In genomic region chr7:105794741-105795729, GRCh38 we compare ENCODE assay signal across 14 cellular contexts.
DNase-seq lines count a peak whose midpoint lies in the region; ATAC-seq and TF ChIP-seq lines count a peak whose summit lies in the region.
"Had no signal": no experiment of that assay in that cellular context is flagged by ENCODE, and none has a peak within 500 bp of the region (broad histone marks: within the 10 kb centered on the region; RNA-seq: fewer than 3 reads in every experiment).

No MANE protein-coding gene starts in this region.

- no peaks in the 10 kb centered on the region for H3K36me3 ChIP-seq in upper lobe of left lung
- H3K36me3 ChIP-seq: ascending aorta had no signal

- H3K4me3 Mint-ChIP-seq in activated T-helper 1 cell treated with anti-CD3 and anti-CD28 coated beads, Interleukin-12 subunit alpha, Interleukin-12 subunit beta, Interleukin-2, Interleukin-4 antibody, amounts not matched to agents 30 ng/mL and 10 ng/mL and 1 ng/mL, durations not matched to agents 14 hours and 24 hours and 36 hours, result no peak overlapping the region
- H3K4me3 Mint-ChIP-seq: T-helper 17 cell had no signal

- H3K36me3 Mint-ChIP-seq in activated T-helper 1 cell treated with anti-CD3 and anti-CD28 coated beads, Interleukin-12 subunit alpha, Interleukin-12 subunit beta, Interleukin-2, Interleukin-4 antibody, amounts not matched to agents 30 ng/mL and 10 ng/mL and 1 ng/mL, durations not matched to agents 14 hours and 24 hours and 36 hours (ENCODE audit: low read depth), result peaks cover 2% of the 10 kb centered on the region

- H3K27ac ChIP-seq in coronary artery (peak overlapping the region; percentile 33 to 57), upper lobe of left lung (peak overlapping the region in 3 of 4 donors; percentile 15 to 69 (median 44))

- intact Hi-C loops in activated T-helper 1 cell treated with anti-CD3 and anti-CD28 coated beads, Interleukin-12 subunit alpha, Interleukin-12 subunit beta, Interleukin-2, Interleukin-4 antibody, amounts not matched to agents 30 ng/mL and 10 ng/mL and 1 ng/mL, durations not matched to agents 14 hours and 24 hours and 36 hours (cut with micrococcal nuclease), result no loop called here

- H3K27me3 Mint-ChIP-seq in activated T-helper 1 cell treated with anti-CD3 and anti-CD28 coated beads, Interleukin-12 subunit alpha, Interleukin-12 subunit beta, Interleukin-2, Interleukin-4 antibody, amounts not matched to agents 30 ng/mL and 10 ng/mL and 1 ng/mL, durations not matched to agents 14 hours and 24 hours and 36 hours (ENCODE audit: insufficient read depth), result peaks cover 8% of the 10 kb centered on the region
- H3K27me3 Mint-ChIP-seq: T-helper 17 cell had no signal

- DNase-seq in NCI-H82 (lab: John Stamatoyannopoulos, UW) (peak; percentile 37), NCI-H82 treated with DMSO at 0.1 percent for 48 hours (lab: John Stamatoyannopoulos, UW; ENCODE audit: unreplicated experiment) (no peak), coronary artery (ENCODE audit: low spot score) (peak; percentile 59), kidney tubule cell (ENCODE audit: low spot score) (peak; percentile 33), upper lobe of left lung (no peak), NCI-H1092 (lab: John Stamatoyannopoulos, UW) (no peak)
- no peak for DNase-seq in activated T-helper 1 cell treated with anti-CD3 and anti-CD28 coated beads, Interleukin-12 subunit alpha, Interleukin-12 subunit beta, Interleukin-2, Interleukin-4 antibody, amounts not matched to agents 30 ng/mL and 10 ng/mL and 1 ng/mL, durations not matched to agents 14 hours and 24 hours and 36 hours (ENCODE audit: low spot score)
- DNase-seq: ACHN; MM.1S; NCI-H748 treated with DMSO at 0.1 percent for 48 hours; stimulated activated naive CD4-positive, alpha-beta T cell; T-helper 17 cell had no signal

- ATAC-seq in upper lobe of left lung (ENCODE audit: low FRiP score in 2 of 2), result no peak
- no peak for ATAC-seq in GM18870 (IDR thresholded peaks at IDR 0.05; ENCODE audit: unreplicated experiment)
- ATAC-seq: T-helper 17 cell had no signal

- TF ChIP-seq CTCF in coronary artery (IDR thresholded peaks at IDR 0.05) (no peak), upper lobe of left lung (IDR thresholded peaks at IDR 0.05) (no peak)

- H3K27ac Mint-ChIP-seq in activated T-helper 1 cell treated with anti-CD3 and anti-CD28 coated beads, Interleukin-12 subunit alpha, Interleukin-12 subunit beta, Interleukin-2, Interleukin-4 antibody, amounts not matched to agents 30 ng/mL and 10 ng/mL and 1 ng/mL, durations not matched to agents 14 hours and 24 hours and 36 hours, result no peak overlapping the region
- H3K27ac Mint-ChIP-seq: T-helper 17 cell had no signal

- H3K9me3 ChIP-seq in upper lobe of left lung, result no peaks in the 10 kb centered on the region
- H3K9me3 ChIP-seq: ascending aorta had no signal

- no peaks in the 10 kb centered on the region for H3K4me1 ChIP-seq in upper lobe of left lung
- H3K4me1 ChIP-seq: ascending aorta had no signal

- WGBS in upper lobe of left lung, 2 donors, result 54 to 61% methylated on average over 8 of the region's 8 CpGs

- H3K9me3 Mint-ChIP-seq in activated T-helper 1 cell treated with anti-CD3 and anti-CD28 coated beads, Interleukin-12 subunit alpha, Interleukin-12 subunit beta, Interleukin-2, Interleukin-4 antibody, amounts not matched to agents 30 ng/mL and 10 ng/mL and 1 ng/mL, durations not matched to agents 14 hours and 24 hours and 36 hours, result no peaks in the 10 kb centered on the region

- no peak for TF ChIP-seq POLR2A in upper lobe of left lung (IDR thresholded peaks at IDR 0.05)

- H3K4me3 ChIP-seq in coronary artery, result no peak overlapping the region
- H3K4me3 ChIP-seq in upper lobe of left lung, result no peak overlapping the region
- H3K4me3 ChIP-seq: ascending aorta had no signal

- TF ChIP-seq EP300 in upper lobe of left lung (IDR thresholded peaks at IDR 0.05), result no peak

- no peaks in the 10 kb centered on the region for H3K27me3 ChIP-seq in upper lobe of left lung
- H3K27me3 ChIP-seq: ascending aorta had no signal

- H3K4me1 Mint-ChIP-seq in activated T-helper 1 cell treated with anti-CD3 and anti-CD28 coated beads, Interleukin-12 subunit alpha, Interleukin-12 subunit beta, Interleukin-2, Interleukin-4 antibody, amounts not matched to agents 30 ng/mL and 10 ng/mL and 1 ng/mL, durations not matched to agents 14 hours and 24 hours and 36 hours (ENCODE audit: low read depth), result peaks cover 8% of the 10 kb centered on the region

Comparison
In these comparisons a context has a peak if more than half of its experiments do, and no peak if none do; other contexts are left out.
1. DNase-seq: peak in NCI-H82 (single experiment), coronary artery (single experiment) and kidney tubule cell (single experiment); none in NCI-H82 treated with DMSO at 0.1 percent for 48 hours (single experiment), upper lobe of left lung (0 of 2), activated T-helper 1 cell treated with anti-CD3 and anti-CD28 coated beads, Interleukin-12 subunit alpha, Interleukin-12 subunit beta, Interleukin-2, Interleukin-4 antibody, amounts not matched to agents 30 ng/mL and 10 ng/mL and 1 ng/mL, durations not matched to agents 14 hours and 24 hours and 36 hours (single experiment) and NCI-H1092 (single experiment).